Comparison of ENCODE assay signal across 15 cellular contexts in the genomic region with DNA sequence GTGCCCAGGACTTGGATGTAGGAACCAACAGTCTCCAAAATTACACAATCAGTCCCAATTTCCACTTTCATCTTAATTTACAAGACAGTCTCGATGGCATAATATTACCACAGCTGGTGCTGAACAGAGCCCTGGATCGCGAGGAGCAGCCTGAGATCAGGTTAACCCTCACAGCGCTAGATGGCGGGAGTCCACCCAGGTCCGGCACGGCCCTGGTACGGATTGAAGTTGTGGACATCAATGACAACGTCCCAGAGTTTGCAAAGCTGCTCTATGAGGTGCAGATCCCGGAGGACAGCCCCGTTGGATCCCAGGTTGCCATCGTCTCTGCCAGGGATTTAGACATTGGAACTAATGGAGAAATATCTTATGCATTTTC. TPM values are rescaled to one million over a fixed set of nuclear protein-coding genes. Genes with fewer than 3 reads are reported as not detected.
DNase-seq lines count a peak whose midpoint lies in the region; ATAC-seq, FAIRE-seq and TF ChIP-seq lines count a peak whose summit lies in the region.
"Had no signal": no experiment of that assay in that cellular context is flagged by ENCODE, and none has a peak within 500 bp of the region (broad histone marks: within the 10 kb centered on the region; RNA-seq: fewer than 3 reads in every experiment).

No MANE protein-coding gene starts in this region.

- peaks cover 59% of the 10 kb centered on the region for H3K27me3 Mint-ChIP-seq in CD4-positive, alpha-beta T cell

- H3K79me2 ChIP-seq in HepG2 (ENCODE audit: insufficient read depth, low read length) = no peaks in the 10 kb centered on the region

- H3K4me1 ChIP-seq in HepG2 (ENCODE audit: insufficient read depth, low read length) (peaks cover 11% of the 10 kb centered on the region), right lobe of liver (no peaks in the 10 kb centered on the region), ectodermal cell (ENCODE audit: control insufficient read depth, insufficient read depth, low read length) (no peaks in the 10 kb centered on the region)

- H3K4me3 ChIP-seq in HepG2 (replicated peaks in 1 of 3; ENCODE audit: insufficient read depth in 1 of 3, low read depth in 2 of 3, low read length in 3 of 3) = peak overlapping the region; percentile 55 to 89 (median 82)
- no peak overlapping the region for H3K4me3 ChIP-seq in right lobe of liver
- H3K4me3 ChIP-seq in ectodermal cell (ENCODE audit: insufficient read depth, low read depth, low read length) = peak overlapping the region; percentile 66

- H3K9me3 Mint-ChIP-seq in CD4-positive, alpha-beta T cell = peaks cover 15% of the 10 kb centered on the region

- POLR2A ChIA-PET in HepG2 (lab: Yijun Ruan, JAX) = interaction anchor here (1.1 to 1.9 kb wide), 5 partner anchors 9 to 469 kb away, joined by 3 to 9 read pairs (median 4); a partner anchor contains a TSS
- POLR2A ChIA-PET in CD4-positive, alpha-beta T cell (lab: Charles Lee) = no interaction called here

- no peaks in the 10 kb centered on the region for H3K9me3 ChIP-seq in HepG2 (ENCODE audit: low read length)
- H3K9me3 ChIP-seq in right lobe of liver = peaks cover 0 to under 1% (median 0%) of the 10 kb centered on the region in 4 donors
- H3K9me3 ChIP-seq in ectodermal cell (ENCODE audit: control insufficient read depth, low read length) = no peaks in the 10 kb centered on the region
- peaks cover 3% of the 10 kb centered on the region for H3K9me3 ChIP-seq in CD4-positive, alpha-beta T cell (ENCODE audit: control insufficient read depth, low read length)

- intact Hi-C loops in HepG2 (cut with micrococcal nuclease; ENCODE audit: unreplicated experiment) (loop anchor here (2.0 kb wide), 2 partner anchors 54 to 88 kb away; a partner anchor contains a TSS), right lobe of liver (cut with DNase I) (no loop called here)
- intact Hi-C loops in CD4-positive, alpha-beta T cell (cut with DNase I, micrococcal nuclease) = no loop called here

- no peak for TF ChIP-seq POLR2A in HepG2 (IDR thresholded peaks at IDR 0.05; ENCODE audit: insufficient read depth in 1 of 2, low read depth in 2 of 2, low read length in 2 of 2)
- TF ChIP-seq POLR2A in right lobe of liver (IDR thresholded peaks at IDR 0.05) = no peak

- no TSS peak for BruUV-seq in HepG2 (replicated peaks; lab: Mats Ljungman, UMichigan)

- CTCF ChIA-PET in HepG2 (lab: Yijun Ruan, JAX; ENCODE audit: low intra/inter-chr PET ratio, low total read pairs) = interaction anchor here (1.4 kb wide), 1 partner anchor 87 kb away, joined by 5 read pairs; a partner anchor contains a TSS
- CTCF ChIA-PET in CD4-positive, alpha-beta T cell (lab: Charles Lee) = no interaction called here

- 72% methylated on average over 10 of the region's 12 CpGs for WGBS in HepG2 (ENCODE audit: low lambda C conversion rate)
- WGBS in right lobe of liver (ENCODE audit: insufficient coverage, low coverage, low lambda C conversion rate, missing lambda C conversion rate) = 16% methylated on average over 3 of the region's 12 CpGs
- WGBS in ectodermal cell, 2 experiments = 82 to 88% methylated on average over 12 of the region's 12 CpGs

- in situ Hi-C loops in HepG2 (cut with HindIII; ENCODE audit: extremely low pct_ligation_motif_present, low pct_unique_long_range_greater_than_20kb) = loop anchor here (10.0 kb wide), 1 partner anchor 460 kb away; no protein-coding TSS in a partner anchor

- TF ChIP-seq CTCF in HepG2 (CRISPR knock-in tag; IDR thresholded peaks at IDR 0.05) (no peak), right lobe of liver (IDR thresholded peaks at IDR 0.05) (no peak)
- no peak for TF ChIP-seq CTCF in CD4-positive, alpha-beta T cell (IDR thresholded peaks at IDR 0.05)

- H3K4me2 ChIP-seq in HepG2 (ENCODE audit: low read depth, low read length) = peak overlapping the region; percentile 74

- no peak overlapping the region for H3K4me3 Mint-ChIP-seq in CD4-positive, alpha-beta T cell

- H2AFZ ChIP-seq in HepG2 (ENCODE audit: low read length) = no peak overlapping the region

- H3K9ac ChIP-seq in HepG2 (ENCODE audit: insufficient read depth, low read depth, low read length) = peak overlapping the region; percentile 82

- H3K27me3 ChIP-seq in HepG2 (ENCODE audit: control insufficient read depth in 1 of 2, insufficient read depth in 2 of 2, low read length in 2 of 2) = no peaks in the 10 kb centered on the region; a peak in 1 of 5 replicates
- H3K27me3 ChIP-seq in right lobe of liver = peaks cover 0 to 10% of the 10 kb centered on the region in 2 donors
- H3K27me3 ChIP-seq in ectodermal cell (ENCODE audit: control insufficient read depth, insufficient read depth, low read length, poor library complexity, severe bottlenecking) = no peaks in the 10 kb centered on the region
- H3K27me3 ChIP-seq in CD4-positive, alpha-beta T cell (ENCODE audit: control insufficient read depth, insufficient read depth, low read length) = peaks cover 31% of the 10 kb centered on the region
- H3K27me3 ChIP-seq: ovary had no signal

- ATAC-seq in HepG2 (peak; percentile 50), right lobe of liver (no peak)
- ATAC-seq in CD4-positive, alpha-beta T cell (ENCODE audit: poor library complexity) = no peak
- ATAC-seq: activated T-cell treated with anti-CD3 and anti-CD28 coated beads, Interleukin-2, amount 50 U/mL, for 72 hours; esophagus mucosa had no signal

- no peaks in the 10 kb centered on the region for H3K4me1 Mint-ChIP-seq in CD4-positive, alpha-beta T cell (ENCODE audit: low read depth)

- TF ChIP-seq RAD21 in HepG2 (CRISPR knock-in tag; IDR thresholded peaks at IDR 0.05) = no peak

- H3K36me3 Mint-ChIP-seq in CD4-positive, alpha-beta T cell (ENCODE audit: low read depth) = peaks cover 6% of the 10 kb centered on the region

- H3K27ac ChIP-seq in HepG2 (ENCODE audit: extremely low read length, insufficient read depth, low read length) (no peak overlapping the region), right lobe of liver (no peak overlapping the region), ectodermal cell (ENCODE audit: insufficient read depth, low read depth, low read length, poor library complexity, severe bottlenecking) (no peak overlapping the region)
- no peak overlapping the region for H3K27ac ChIP-seq in CD4-positive, alpha-beta T cell (ENCODE audit: low read depth, low read length)
- H3K27ac ChIP-seq: ovary had no signal

- FAIRE-seq in HepG2 (lab: Jason Lieb, UNC) = no peak
- FAIRE-seq: keratinocyte had no signal

- TF ChIP-seq EP300 in HepG2 (IDR thresholded peaks at IDR 0.05; ENCODE audit: low read depth in 2 of 2, low read length in 2 of 2) (no peak), HepG2 (CRISPR knock-in tag; IDR thresholded peaks at IDR 0.05; ENCODE audit: borderline replicate concordance) (no peak)

- H4K20me1 ChIP-seq in HepG2 (ENCODE audit: insufficient read depth, low read length) = no peaks in the 10 kb centered on the region

- DNase-seq in HepG2 (ENCODE audit: low spot score) (no peak), right lobe of liver (no peak), myocyte (ENCODE audit: low read depth) (peak; percentile 3), NCI-H1048 (lab: John Stamatoyannopoulos, UW) (no peak), NOMO-1 treated with DMSO at 0.1 percent for 48 hours (lab: John Stamatoyannopoulos, UW; ENCODE audit: unreplicated experiment) (no peak), foreskin melanocyte (no peak)
- DNase-seq in CD4-positive, alpha-beta T cell = no peak
- DNase-seq: activated CD4-positive, alpha-beta T cell treated with anti-CD3 and anti-CD28 coated beads for 4 hours; activated T-cell treated with anti-CD3 and anti-CD28 coated beads, Interleukin-2, amount 50 U/mL, for 72 hours; NCI-H524; ovary had no signal

- no peaks in the 10 kb centered on the region for H3K36me3 ChIP-seq in HepG2 (replicated peaks in 1 of 2; ENCODE audit: control insufficient read depth in 1 of 2, insufficient read depth in 2 of 2, low read length in 2 of 2)
- H3K36me3 ChIP-seq in right lobe of liver = no peaks in the 10 kb centered on the region
- H3K36me3 ChIP-seq in ectodermal cell (ENCODE audit: control insufficient read depth, insufficient read depth, low read length) = peaks cover 13% of the 10 kb centered on the region
- H3K36me3 ChIP-seq: ovary had no signal

- H3K27ac Mint-ChIP-seq in CD4-positive, alpha-beta T cell = no peak overlapping the region
- H3K27ac Mint-ChIP-seq: activated T-cell treated with anti-CD3 and anti-CD28 coated beads, Interleukin-2, amount 50 U/mL, for 72 hours had no signal

RNA-seq across cellular contexts. Expression of a gene that starts 0.8 kb away (rescaled TPM):
- 3.6 and 7.1 TPM in 2 replicates for total RNA-seq in HepG2 (2016; rRNA removed; fragmentation: Illumina TruSeq; extraction: Trizol)
- 0.35 and 0.71 TPM in 2 replicates for total RNA-seq in HepG2 (2016; cell fraction: cytosol; rRNA removed; fragmentation: Illumina TruSeq; extraction: Trizol; ENCODE audit: low read depth)
- total RNA-seq in HepG2 (2016; cell fraction: insoluble cytoplasmic fraction; rRNA removed; fragmentation: Illumina TruSeq; extraction: Trizol) = 3.4 and 7.6 TPM in 2 replicates
- total RNA-seq in HepG2 (2016; cell fraction: membrane; rRNA removed; fragmentation: Illumina TruSeq; extraction: Trizol) = 1.3 and 1.7 TPM in 2 replicates
- 8.7 and 8.9 TPM in 2 replicates for total RNA-seq in HepG2 (2016; cell fraction: nucleus; rRNA removed; fragmentation: Illumina TruSeq; extraction: Trizol)
- 7.5 and 8.1 TPM in 2 replicates for polyA plus RNA-seq in HepG2 (2011; rRNA removed)
- polyA plus RNA-seq in HepG2 (2011; cell fraction: cytosol; rRNA removed) = 7.1 and 7.8 TPM in 2 replicates
- 10.5 and 11.5 TPM in 2 replicates for polyA plus RNA-seq in HepG2 (2011; cell fraction: nucleus; rRNA removed)
- polyA plus RNA-seq in HepG2 (2012) = 4.2 and 7.6 TPM in 2 replicates
- 0.37 and 0.50 TPM in 2 replicates for polyA plus RNA-seq in HepG2 (2016; cell fraction: cytosol; fragmentation: Illumina TruSeq; extraction: Trizol; ENCODE audit: low read depth)
- polyA plus RNA-seq in HepG2 (2016; cell fraction: insoluble cytoplasmic fraction; fragmentation: Illumina TruSeq; extraction: Trizol; ENCODE audit: low read depth) = 2.1 and 3.3 TPM in 2 replicates
- 0.80 and 0.94 TPM in 2 replicates for polyA plus RNA-seq in HepG2 (2016; cell fraction: membrane; fragmentation: Illumina TruSeq; extraction: Trizol; ENCODE audit: low read depth)
- 10.3 and 13.3 TPM in 2 replicates for polyA plus RNA-seq in HepG2 (2016; cell fraction: nucleus; fragmentation: Illumina TruSeq; extraction: Trizol; ENCODE audit: insufficient read depth, low read depth)
- polyA minus RNA-seq in HepG2 (2011; rRNA and poly(A)+ RNA removed; ENCODE audit: low replicate concordance) = 2.5 and 9.7 TPM in 2 replicates
- 4.7 and 5.6 TPM in 2 replicates for polyA minus RNA-seq in HepG2 (2011; cell fraction: cytosol; rRNA and poly(A)+ RNA removed)
- 6.2 and 8.3 TPM in 2 replicates for polyA minus RNA-seq in HepG2 (2011; cell fraction: nucleus; rRNA and poly(A)+ RNA removed)
- total RNA-seq in right lobe of liver = under 1 TPM in 3 of 6 experiments, not detected in 3; 0.11 to 0.19 (median 0.14) TPM
- polyA plus RNA-seq in ectodermal cell (2013, experiment 1 of 4) = 32.6 TPM
- 34.7 TPM for polyA plus RNA-seq in ectodermal cell (2013, experiment 2 of 4)
- polyA plus RNA-seq in ectodermal cell (2013, experiment 3 of 4) = 29.5 TPM
- 31.5 TPM for polyA plus RNA-seq in ectodermal cell (2013, experiment 4 of 4)
- 20.3 and 21.5 TPM in 2 replicates for total RNA-seq in myocyte
- polyA plus RNA-seq in myocyte (2012) = 21.2 TPM
- total RNA-seq in CD4-positive, alpha-beta T cell = not detected
- total RNA-seq: activated T-cell treated with anti-CD3 and anti-CD28 coated beads, Interleukin-2, amount 50 U/mL, for 72 hours had no signal

RNA-seq across cellular contexts. Expression of a gene that starts 5.0 kb away (rescaled TPM):
- 0.27 and 0.29 TPM in 2 replicates for total RNA-seq in HepG2 (2016; rRNA removed; fragmentation: Illumina TruSeq; extraction: Trizol)
- 0.10 TPM in 1 of 2 replicates, not detected in the other for total RNA-seq in HepG2 (2016; cell fraction: cytosol; rRNA removed; fragmentation: Illumina TruSeq; extraction: Trizol; ENCODE audit: low read depth)
- 0.09 and 0.32 TPM in 2 replicates for total RNA-seq in HepG2 (2016; cell fraction: insoluble cytoplasmic fraction; rRNA removed; fragmentation: Illumina TruSeq; extraction: Trizol)
- total RNA-seq in HepG2 (2016; cell fraction: membrane; rRNA removed; fragmentation: Illumina TruSeq; extraction: Trizol) = 0.06 TPM in 1 of 2 replicates, not detected in the other
- 0.72 and 0.93 TPM in 2 replicates for total RNA-seq in HepG2 (2016; cell fraction: nucleus; rRNA removed; fragmentation: Illumina TruSeq; extraction: Trizol)
- polyA plus RNA-seq in HepG2 (2011; rRNA removed) = 0.25 and 0.31 TPM in 2 replicates
- polyA plus RNA-seq in HepG2 (2011; cell fraction: cytosol; rRNA removed) = 0.12 TPM in 2 replicates
- 0.68 and 0.87 TPM in 2 replicates for polyA plus RNA-seq in HepG2 (2011; cell fraction: nucleus; rRNA removed)
- polyA plus RNA-seq in HepG2 (2012) = 0.12 and 0.15 TPM in 2 replicates
- not detected in 2 replicates for polyA plus RNA-seq in HepG2 (2016; cell fraction: cytosol; fragmentation: Illumina TruSeq; extraction: Trizol; ENCODE audit: low read depth)
- not detected in 2 replicates for polyA plus RNA-seq in HepG2 (2016; cell fraction: insoluble cytoplasmic fraction; fragmentation: Illumina TruSeq; extraction: Trizol; ENCODE audit: low read depth)
- not detected in 2 replicates for polyA plus RNA-seq in HepG2 (2016; cell fraction: membrane; fragmentation: Illumina TruSeq; extraction: Trizol; ENCODE audit: low read depth)
- polyA plus RNA-seq in HepG2 (2016; cell fraction: nucleus; fragmentation: Illumina TruSeq; extraction: Trizol; ENCODE audit: insufficient read depth, low read depth) = 0.63 and 2.8 TPM in 2 replicates
- 1.4 TPM in 1 of 2 replicates, not detected in the other for polyA minus RNA-seq in HepG2 (2011; rRNA and poly(A)+ RNA removed; ENCODE audit: low replicate concordance)
- polyA minus RNA-seq in HepG2 (2011; cell fraction: cytosol; rRNA and poly(A)+ RNA removed) = 0.26 and 0.49 TPM in 2 replicates
- polyA minus RNA-seq in HepG2 (2011; cell fraction: nucleus; rRNA and poly(A)+ RNA removed) = 1.9 and 2.2 TPM in 2 replicates
- under 1 TPM in 3 of 6 experiments, not detected in 3; 0.07 to 0.31 (median 0.30) TPM for total RNA-seq in right lobe of liver
- 3.5 TPM for polyA plus RNA-seq in ectodermal cell (2013, experiment 1 of 4)
- 4.6 TPM for polyA plus RNA-seq in ectodermal cell (2013, experiment 2 of 4)
- polyA plus RNA-seq in ectodermal cell (2013, experiment 3 of 4) = 2.6 TPM
- polyA plus RNA-seq in ectodermal cell (2013, experiment 4 of 4) = 4.0 TPM
- total RNA-seq in myocyte = 4.2 and 4.7 TPM in 2 replicates
- polyA plus RNA-seq in myocyte (2012) = 3.9 TPM
- total RNA-seq in CD4-positive, alpha-beta T cell = not detected
- total RNA-seq: activated T-cell treated with anti-CD3 and anti-CD28 coated beads, Interleukin-2, amount 50 U/mL, for 72 hours had no signal

RNA-seq across cellular contexts. Expression of a gene that starts 26.4 kb away (rescaled TPM):
- total RNA-seq in HepG2 (2016; rRNA removed; fragmentation: Illumina TruSeq; extraction: Trizol) = 0.13 TPM in 1 of 2 replicates, not detected in the other
- not detected in 2 replicates for total RNA-seq in HepG2 (2016; cell fraction: cytosol; rRNA removed; fragmentation: Illumina TruSeq; extraction: Trizol; ENCODE audit: low read depth)
- 0.11 TPM in 1 of 2 replicates, not detected in the other for total RNA-seq in HepG2 (2016; cell fraction: insoluble cytoplasmic fraction; rRNA removed; fragmentation: Illumina TruSeq; extraction: Trizol)
- total RNA-seq in HepG2 (2016; cell fraction: membrane; rRNA removed; fragmentation: Illumina TruSeq; extraction: Trizol) = not detected in 2 replicates
- total RNA-seq in HepG2 (2016; cell fraction: nucleus; rRNA removed; fragmentation: Illumina TruSeq; extraction: Trizol) = 0.28 and 0.37 TPM in 2 replicates
- 0.08 and 0.13 TPM in 2 replicates for polyA plus RNA-seq in HepG2 (2011; rRNA removed)
- 0.05 and 0.11 TPM in 2 replicates for polyA plus RNA-seq in HepG2 (2011; cell fraction: cytosol; rRNA removed)
- 1.5 TPM in 2 replicates for polyA plus RNA-seq in HepG2 (2011; cell fraction: nucleus; rRNA removed)
- polyA plus RNA-seq in HepG2 (2012) = 0.09 and 0.12 TPM in 2 replicates
- polyA plus RNA-seq in HepG2 (2016; cell fraction: cytosol; fragmentation: Illumina TruSeq; extraction: Trizol; ENCODE audit: low read depth) = not detected in 2 replicates
- 0.07 TPM in 1 of 2 replicates, not detected in the other for polyA plus RNA-seq in HepG2 (2016; cell fraction: insoluble cytoplasmic fraction; fragmentation: Illumina TruSeq; extraction: Trizol; ENCODE audit: low read depth)
- not detected in 2 replicates for polyA plus RNA-seq in HepG2 (2016; cell fraction: membrane; fragmentation: Illumina TruSeq; extraction: Trizol; ENCODE audit: low read depth)
- 0.61 and 0.87 TPM in 2 replicates for polyA plus RNA-seq in HepG2 (2016; cell fraction: nucleus; fragmentation: Illumina TruSeq; extraction: Trizol; ENCODE audit: insufficient read depth, low read depth)
- 0.48 TPM in 1 of 2 replicates, not detected in the other for polyA minus RNA-seq in HepG2 (2011; rRNA and poly(A)+ RNA removed; ENCODE audit: low replicate concordance)
- polyA minus RNA-seq in HepG2 (2011; cell fraction: cytosol; rRNA and poly(A)+ RNA removed) = not detected in 2 replicates
- 0.62 and 0.64 TPM in 2 replicates for polyA minus RNA-seq in HepG2 (2011; cell fraction: nucleus; rRNA and poly(A)+ RNA removed)
- total RNA-seq in right lobe of liver = under 1 TPM; 0.10 to 0.35 (median 0.20) TPM
- 0.94 TPM for polyA plus RNA-seq in ectodermal cell (2013, experiment 1 of 4)
- polyA plus RNA-seq in ectodermal cell (2013, experiment 2 of 4) = 0.91 TPM
- polyA plus RNA-seq in ectodermal cell (2013, experiment 3 of 4) = 0.59 TPM
- polyA plus RNA-seq in ectodermal cell (2013, experiment 4 of 4) = 1.0 TPM
- 6.6 and 7.1 TPM in 2 replicates for total RNA-seq in myocyte
- 4.0 TPM for polyA plus RNA-seq in myocyte (2012)
- not detected for total RNA-seq in CD4-positive, alpha-beta T cell
- total RNA-seq: activated T-cell treated with anti-CD3 and anti-CD28 coated beads, Interleukin-2, amount 50 U/mL, for 72 hours had no signal

RNA-seq across cellular contexts. Expression of a gene that starts 39.8 kb away (rescaled TPM):
- 0.07 TPM in 1 of 2 replicates, not detected in the other for total RNA-seq in HepG2 (2016; rRNA removed; fragmentation: Illumina TruSeq; extraction: Trizol)
- not detected in 2 replicates for total RNA-seq in HepG2 (2016; cell fraction: cytosol; rRNA removed; fragmentation: Illumina TruSeq; extraction: Trizol; ENCODE audit: low read depth)
- total RNA-seq in HepG2 (2016; cell fraction: insoluble cytoplasmic fraction; rRNA removed; fragmentation: Illumina TruSeq; extraction: Trizol) = 0.24 and 0.34 TPM in 2 replicates
- total RNA-seq in HepG2 (2016; cell fraction: membrane; rRNA removed; fragmentation: Illumina TruSeq; extraction: Trizol) = not detected in 2 replicates
- 0.19 and 0.31 TPM in 2 replicates for total RNA-seq in HepG2 (2016; cell fraction: nucleus; rRNA removed; fragmentation: Illumina TruSeq; extraction: Trizol)
- polyA plus RNA-seq in HepG2 (2011; rRNA removed) = 0.03 and 0.08 TPM in 2 replicates
- 0.04 and 0.08 TPM in 2 replicates for polyA plus RNA-seq in HepG2 (2011; cell fraction: cytosol; rRNA removed)
- 0.26 and 0.34 TPM in 2 replicates for polyA plus RNA-seq in HepG2 (2011; cell fraction: nucleus; rRNA removed)
- polyA plus RNA-seq in HepG2 (2012) = 0.05 and 0.07 TPM in 2 replicates
- not detected in 2 replicates for polyA plus RNA-seq in HepG2 (2016; cell fraction: cytosol; fragmentation: Illumina TruSeq; extraction: Trizol; ENCODE audit: low read depth)
- polyA plus RNA-seq in HepG2 (2016; cell fraction: insoluble cytoplasmic fraction; fragmentation: Illumina TruSeq; extraction: Trizol; ENCODE audit: low read depth) = 0.11 TPM in 1 of 2 replicates, not detected in the other
- not detected in 2 replicates for polyA plus RNA-seq in HepG2 (2016; cell fraction: membrane; fragmentation: Illumina TruSeq; extraction: Trizol; ENCODE audit: low read depth)
- polyA plus RNA-seq in HepG2 (2016; cell fraction: nucleus; fragmentation: Illumina TruSeq; extraction: Trizol; ENCODE audit: insufficient read depth, low read depth) = 0.22 and 0.41 TPM in 2 replicates
- polyA minus RNA-seq in HepG2 (2011; rRNA and poly(A)+ RNA removed; ENCODE audit: low replicate concordance) = 0.04 TPM in 1 of 2 replicates, not detected in the other
- polyA minus RNA-seq in HepG2 (2011; cell fraction: cytosol; rRNA and poly(A)+ RNA removed) = not detected in 2 replicates
- 0.13 TPM in 1 of 2 replicates, not detected in the other for polyA minus RNA-seq in HepG2 (2011; cell fraction: nucleus; rRNA and poly(A)+ RNA removed)
- total RNA-seq in right lobe of liver = 1 to 10 TPM in 1 of 6 experiments, under 1 TPM in 5; 0.18 to 1.2 (median 0.45) TPM
- 1.4 TPM for polyA plus RNA-seq in ectodermal cell (2013, experiment 1 of 4)
- polyA plus RNA-seq in ectodermal cell (2013, experiment 2 of 4) = 1.2 TPM
- 0.53 TPM for polyA plus RNA-seq in ectodermal cell (2013, experiment 3 of 4)
- polyA plus RNA-seq in ectodermal cell (2013, experiment 4 of 4) = 0.65 TPM
- total RNA-seq in myocyte = 0.36 and 1.0 TPM in 2 replicates
- polyA plus RNA-seq in myocyte (2012) = 0.16 TPM
- total RNA-seq in CD4-positive, alpha-beta T cell = under 1 TPM in 1 of 2 experiments, not detected in 1; 0.08 TPM
- total RNA-seq: activated T-cell treated with anti-CD3 and anti-CD28 coated beads, Interleukin-2, amount 50 U/mL, for 72 hours had no signal

RNA-seq across cellular contexts. Expression of a gene that starts 44.1 kb away (rescaled TPM):
- total RNA-seq in HepG2 (2016; rRNA removed; fragmentation: Illumina TruSeq; extraction: Trizol) (not detected in 2 replicates), right lobe of liver (not detected), myocyte (not detected in 2 replicates)
- total RNA-seq in HepG2 (2016; cell fraction: cytosol; rRNA removed; fragmentation: Illumina TruSeq; extraction: Trizol; ENCODE audit: low read depth) = not detected in 2 replicates
- not detected in 2 replicates for total RNA-seq in HepG2 (2016; cell fraction: insoluble cytoplasmic fraction; rRNA removed; fragmentation: Illumina TruSeq; extraction: Trizol)
- total RNA-seq in HepG2 (2016; cell fraction: membrane; rRNA removed; fragmentation: Illumina TruSeq; extraction: Trizol) = not detected in 2 replicates
- not detected in 2 replicates for total RNA-seq in HepG2 (2016; cell fraction: nucleus; rRNA removed; fragmentation: Illumina TruSeq; extraction: Trizol)
- not detected in 2 replicates for polyA plus RNA-seq in HepG2 (2011; rRNA removed)
- not detected in 2 replicates for polyA plus RNA-seq in HepG2 (2011; cell fraction: cytosol; rRNA removed)
- polyA plus RNA-seq in HepG2 (2011; cell fraction: nucleus; rRNA removed) = not detected in 2 replicates
- not detected in 2 replicates for polyA plus RNA-seq in HepG2 (2012)
- not detected in 2 replicates for polyA plus RNA-seq in HepG2 (2016; cell fraction: cytosol; fragmentation: Illumina TruSeq; extraction: Trizol; ENCODE audit: low read depth)
- not detected in 2 replicates for polyA plus RNA-seq in HepG2 (2016; cell fraction: insoluble cytoplasmic fraction; fragmentation: Illumina TruSeq; extraction: Trizol; ENCODE audit: low read depth)
- polyA plus RNA-seq in HepG2 (2016; cell fraction: membrane; fragmentation: Illumina TruSeq; extraction: Trizol; ENCODE audit: low read depth) = not detected in 2 replicates
- polyA plus RNA-seq in HepG2 (2016; cell fraction: nucleus; fragmentation: Illumina TruSeq; extraction: Trizol; ENCODE audit: insufficient read depth, low read depth) = not detected in 2 replicates
- not detected in 2 replicates for polyA minus RNA-seq in HepG2 (2011; rRNA and poly(A)+ RNA removed; ENCODE audit: low replicate concordance)
- polyA minus RNA-seq in HepG2 (2011; cell fraction: cytosol; rRNA and poly(A)+ RNA removed) = not detected in 2 replicates
- polyA minus RNA-seq in HepG2 (2011; cell fraction: nucleus; rRNA and poly(A)+ RNA removed) = not detected in 2 replicates
- 0.13 TPM for polyA plus RNA-seq in ectodermal cell (2013, experiment 1 of 4)
- 0.05 TPM for polyA plus RNA-seq in ectodermal cell (2013, experiment 2 of 4)
- 0.11 TPM for polyA plus RNA-seq in ectodermal cell (2013, experiment 3 of 4)
- 0.08 TPM for polyA plus RNA-seq in ectodermal cell (2013, experiment 4 of 4)
- polyA plus RNA-seq in myocyte (2012) = not detected
- total RNA-seq in CD4-positive, alpha-beta T cell = not detected
- total RNA-seq: activated T-cell treated with anti-CD3 and anti-CD28 coated beads, Interleukin-2, amount 50 U/mL, for 72 hours; esophagus mucosa; SK-MEL-5 had no signal
- polyA plus RNA-seq: keratinocyte, ovary had no signal

Comparison
In these comparisons a context has a peak if more than half of its experiments do, and no peak if none do; other contexts are left out.
1. H3K4me3 ChIP-seq: peak in HepG2 (3 of 3) and ectodermal cell (single experiment); none in right lobe of liver (0 of 3).